ENCODE assay signal across 31 cellular contexts in the genomic region with DNA sequence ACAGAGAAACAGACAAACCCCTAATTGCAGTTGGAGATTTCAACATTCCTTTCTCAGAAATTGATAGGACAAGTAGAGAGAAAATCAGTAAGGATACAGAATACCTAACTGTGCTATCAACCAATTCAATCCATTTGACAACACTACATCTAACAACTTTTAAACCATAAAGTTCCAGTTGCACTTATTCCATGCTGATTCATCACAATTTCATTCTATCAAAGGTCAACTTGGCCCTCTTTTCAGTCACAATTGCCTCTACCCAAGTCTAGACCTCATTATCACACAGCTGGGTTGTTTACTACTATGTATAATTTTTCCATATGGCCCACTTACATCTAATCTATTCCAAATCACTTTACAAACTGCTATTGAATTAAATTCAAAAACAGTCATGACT.
"Had no signal": no experiment of that assay in that cellular context is flagged by ENCODE, and none has a peak within 500 bp of the region (broad histone marks: within the 10 kb centered on the region; RNA-seq: fewer than 3 reads in every experiment).

No MANE protein-coding gene starts in this region.

- ATAC-seq: activated CD4-positive, alpha-beta T cell treated with anti-CD3 and anti-CD28 coated beads for 36 hours; activated CD4-positive, CD25-positive, alpha-beta regulatory T cell treated with anti-CD3 and anti-CD28 coated beads, Interleukin-2, amount 50 U/mL, for 24 hours; activated CD8-positive, alpha-beta memory T cell treated with anti-CD3 and anti-CD28 coated beads, Interleukin-2, amount 10 ng/mL, durations not matched to agents 7 days and 5 days; activated CD8-positive, alpha-beta T cell treated with anti-CD3 and anti-CD28 coated beads, Interleukin-2, amount 10 ng/mL, durations not matched to agents 7 days and 5 days; activated naive CD8-positive, alpha-beta T cell treated with anti-CD3 and anti-CD28 coated beads, Interleukin-2, amount 50 U/mL, for 24 hours; WTC11 had no signal

- H3K4me3 ChIP-seq: ascending aorta, cardiac muscle cell had no signal

- H3K27ac ChIP-seq: ascending aorta, cardiac muscle cell, WERI-Rb-1 had no signal

- H3K4me1 ChIP-seq: ascending aorta had no signal

- H3K9me3 ChIP-seq: ascending aorta had no signal

- DNase-seq: activated CD4-positive, alpha-beta memory T cell treated with anti-CD3 and anti-CD28 coated beads, Interleukin-2, amount 10 ng/mL, durations not matched to agents 7 days and 5 days; activated CD4-positive, alpha-beta T cell treated with anti-CD3 and anti-CD28 coated beads for 1 hour; activated CD4-positive, alpha-beta T cell treated with anti-CD3 and anti-CD28 coated beads for 36 hours; activated CD4-positive, alpha-beta T cell treated with anti-CD3 and anti-CD28 coated beads for 48 hours; activated CD4-positive, alpha-beta T cell treated with anti-CD3 and anti-CD28 coated beads, Interleukin-2, amount 10 ng/mL, durations not matched to agents 7 days and 5 days; activated CD4-positive, alpha-beta T cell treated with anti-CD3 and anti-CD28 coated beads, Interleukin-2, amount 50 U/mL, for 48 hours; activated CD4-positive, CD25-positive, alpha-beta regulatory T cell; activated CD8-positive, alpha-beta memory T cell treated with anti-CD3 and anti-CD28 coated beads for 24 hours; activated CD8-positive, alpha-beta memory T cell treated with anti-CD3 and anti-CD28 coated beads, Interleukin-2, amount 10 ng/mL, durations not matched to agents 7 days and 5 days; activated CD8-positive, alpha-beta memory T cell treated with anti-CD3 and anti-CD28 coated beads, Interleukin-2, amount 50 U/mL, for 48 hours; activated CD8-positive, alpha-beta T cell treated with anti-CD3 and anti-CD28 coated beads, Interleukin-2, amount 10 ng/mL, durations not matched to agents 7 days and 5 days; activated effector memory CD4-positive, alpha-beta T cell treated with Interleukin-2 at 50 U/mL for 16 hours; activated gamma-delta T cell; activated naive CD4-positive, alpha-beta T cell treated with anti-CD3 and anti-CD28 coated beads, Interleukin-2, amount 10 ng/mL, durations not matched to agents 7 days and 5 days; activated naive CD4-positive, alpha-beta T cell treated with Interleukin-2 at 50 U/mL for 16 hours; activated naive CD8-positive, alpha-beta T cell treated with anti-CD3 and anti-CD28 coated beads, Interleukin-2, amount 10 ng/mL, durations not matched to agents 7 days and 5 days; activated naive CD8-positive, alpha-beta T cell treated with anti-CD3 and anti-CD28 coated beads, Interleukin-2, amount 50 U/mL, for 24 hours; activated T-cell treated with anti-CD3 and anti-CD28 coated beads, Interleukin-2, amount 50 U/mL, for 24 hours; activated T-cell treated with anti-CD3 and anti-CD28 coated beads, Interleukin-2, amount 50 U/mL, for 48 hours; amygdala; anterior cingulate cortex; caudate nucleus; cerebellar nuclear complex; T-helper 2 cell; T-helper 9 cell; WERI-Rb-1 had no signal

- FAIRE-seq: bronchial epithelial cell had no signal

- H3K27me3 ChIP-seq: ascending aorta, cardiac muscle cell had no signal

- H3K36me3 ChIP-seq: ascending aorta, cardiac muscle cell, WERI-Rb-1 had no signal
